25 cellular contexts compared by ENCODE assay signal in the genomic region with DNA sequence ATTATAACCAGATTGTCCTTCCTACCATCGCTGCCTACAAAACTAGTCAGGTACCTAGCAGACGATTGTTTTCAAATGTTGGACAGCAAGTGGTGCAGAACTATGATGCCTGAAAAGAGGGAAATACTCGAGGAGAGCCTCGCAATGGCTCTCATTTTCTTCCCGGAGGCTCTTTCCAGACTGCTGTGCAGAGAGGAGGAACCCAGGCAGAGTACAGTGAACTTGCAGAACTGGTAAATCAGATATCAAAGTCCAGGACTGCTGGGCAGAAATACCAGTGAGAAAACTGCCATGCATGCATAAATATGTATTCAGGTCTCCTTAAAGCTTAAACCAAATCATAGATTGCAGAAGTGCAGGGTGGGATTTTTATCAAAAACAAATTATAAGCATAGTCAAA. TPM values are rescaled to one million over a fixed set of nuclear protein-coding genes. Genes with fewer than 3 reads are reported as not detected.
DNase-seq lines count a peak whose midpoint lies in the region; ATAC-seq and TF ChIP-seq lines count a peak whose summit lies in the region.
"Had no signal": no experiment of that assay in that cellular context is flagged by ENCODE, and none has a peak within 500 bp of the region (broad histone marks: within the 10 kb centered on the region; RNA-seq: fewer than 3 reads in every experiment).

No MANE protein-coding gene starts in this region.

- H3K27ac ChIP-seq in C4-2B (peak overlapping the region; percentile 34; the same call in 1 of the 2 replicates), duodenal mucosa (ENCODE audit: low read depth, low read length) (no peak overlapping the region), right lobe of liver (no peak overlapping the region)
- H3K27ac ChIP-seq: PC-9 had no signal

- TF ChIP-seq CTCF in C4-2B (conservative IDR thresholded peaks at IDR 0.05) (no peak), right lobe of liver (IDR thresholded peaks at IDR 0.05) (no peak)

- peak; percentile 84 to 94 (median 87) for ATAC-seq in right lobe of liver
- ATAC-seq in natural killer cell treated with Interleukin-12 subunit alpha and Interleukin-12 subunit beta and Interleukin-15 and Interleukin-18, amount 100 ng/mL, for 72 hours, result no peak

- H3K9me3 Mint-ChIP-seq in natural killer cell treated with Interleukin-12 subunit alpha and Interleukin-12 subunit beta and Interleukin-15 and Interleukin-18, amount 100 ng/mL, for 72 hours, result peaks cover 26% of the 10 kb centered on the region

- no peak for TF ChIP-seq POLR2A in right lobe of liver (IDR thresholded peaks at IDR 0.05)

- H3K9me3 ChIP-seq in duodenal mucosa (ENCODE audit: control insufficient read depth in 1 of 2, low read length in 2 of 2), result peaks cover 18 to 26% of the 10 kb centered on the region in 2 donors
- no peaks in the 10 kb centered on the region for H3K9me3 ChIP-seq in right lobe of liver
- H3K9me3 ChIP-seq: BE2C, SK-N-SH had no signal

- peak; percentile 11 for DNase-seq in HT-29 (ENCODE audit: low spot score)
- no peak for DNase-seq in right lobe of liver
- no peak for DNase-seq in cerebellar nuclear complex (lab: John Stamatoyannopoulos, UW)
- no peak for DNase-seq in natural killer cell treated with Interleukin-12 subunit alpha and Interleukin-12 subunit beta and Interleukin-15 and Interleukin-18, amount 100 ng/mL, for 72 hours (ENCODE audit: low spot score)
- no peak for DNase-seq in activated CD4-positive, CD25-positive, alpha-beta regulatory T cell (lab: John Stamatoyannopoulos, UW)
- DNase-seq in stimulated activated CD4-positive, alpha-beta T cell treated with anti-CD3 and anti-CD28 coated beads, Interleukin-1b, Interleukin-23, amount 100 ng/mL, for 48 hours, result no peak
- DNase-seq: BE2C; CD4-positive, alpha-beta T cell; COR-L47; DMS 273 treated with DMSO at 0.1 percent for 48 hours; EL; GF-D8; KBM-7; NCI-H1092 treated with DMSO at 0.1 percent for 48 hours; NCI-H1436 treated with DMSO at 0.1 percent for 48 hours; NCI-H2029; NCI-H2227 treated with DMSO at 0.1 percent for 48 hours; NCI-H510A; NCI-H748 treated with DMSO at 0.1 percent for 48 hours; PC-9; RPMI8226; SHP77; SK-N-SH had no signal

- no peak overlapping the region for H3K27ac Mint-ChIP-seq in natural killer cell treated with Interleukin-12 subunit alpha and Interleukin-12 subunit beta and Interleukin-15 and Interleukin-18, amount 100 ng/mL, for 72 hours
- H3K27ac Mint-ChIP-seq: CD4-positive, alpha-beta T cell had no signal

- no peaks in the 10 kb centered on the region for H3K36me3 ChIP-seq in duodenal mucosa (ENCODE audit: control insufficient read depth in 1 of 2, insufficient read depth in 2 of 2, low read length in 2 of 2)
- no peaks in the 10 kb centered on the region for H3K36me3 ChIP-seq in right lobe of liver
- H3K36me3 ChIP-seq: BE2C had no signal

- no peak overlapping the region for H3K9ac ChIP-seq in duodenal mucosa (ENCODE audit: low read depth in 1 of 2, low read length in 2 of 2)
- H3K9ac ChIP-seq: SK-N-SH had no signal

- H3K36me3 Mint-ChIP-seq in natural killer cell treated with Interleukin-12 subunit alpha and Interleukin-12 subunit beta and Interleukin-15 and Interleukin-18, amount 100 ng/mL, for 72 hours, result no peaks in the 10 kb centered on the region

- H3K27me3 ChIP-seq in duodenal mucosa (ENCODE audit: control insufficient read depth in 1 of 2, insufficient read depth in 2 of 2, low read length in 2 of 2) (no peaks in the 10 kb centered on the region), right lobe of liver (no peaks in the 10 kb centered on the region)
- H3K27me3 ChIP-seq: BE2C had no signal

- WGBS in right lobe of liver (ENCODE audit: insufficient coverage, low coverage, low lambda C conversion rate, missing lambda C conversion rate), result 30% methylated on average over 5 of the region's 5 CpGs

- H3K4me3 ChIP-seq in duodenal mucosa (ENCODE audit: low read depth in 1 of 2, low read length in 2 of 2) (peak overlapping the region; percentile 0 to 33), right lobe of liver (no peak overlapping the region)
- H3K4me3 ChIP-seq: PC-9 had no signal

- peaks cover 2 to 8% of the 10 kb centered on the region in 2 donors for H3K27me3 Mint-ChIP-seq in natural killer cell treated with Interleukin-12 subunit alpha and Interleukin-12 subunit beta and Interleukin-15 and Interleukin-18, amount 100 ng/mL, for 72 hours

- intact Hi-C loops in right lobe of liver (cut with DNase I), result no loop called here

- no peak overlapping the region for H3K4me3 Mint-ChIP-seq in natural killer cell treated with Interleukin-12 subunit alpha and Interleukin-12 subunit beta and Interleukin-15 and Interleukin-18, amount 100 ng/mL, for 72 hours
- H3K4me3 Mint-ChIP-seq: CD4-positive, alpha-beta T cell had no signal

- peaks cover 0 to 19% of the 10 kb centered on the region in 2 donors for H3K4me1 ChIP-seq in duodenal mucosa (ENCODE audit: control insufficient read depth in 1 of 2, insufficient read depth in 2 of 2, low read length in 2 of 2)
- peaks cover 0 to 10% (median 0%) of the 10 kb centered on the region in 4 donors for H3K4me1 ChIP-seq in right lobe of liver
- H3K4me1 ChIP-seq: BE2C had no signal

- no peaks in the 10 kb centered on the region for H3K4me1 Mint-ChIP-seq in natural killer cell treated with Interleukin-12 subunit alpha and Interleukin-12 subunit beta and Interleukin-15 and Interleukin-18, amount 100 ng/mL, for 72 hours (ENCODE audit: low read depth in 2 of 2)

RNA-seq across cellular contexts. Expression of gene UGT3A1, which starts 26.4 kb away (rescaled TPM):
- total RNA-seq in HT-29 (2014; rRNA removed; shearing (Covaris generic)), result not detected in 2 replicates
- 10 to 100 TPM; 14.7 to 62.1 (median 30.3) TPM for total RNA-seq in right lobe of liver
- total RNA-seq in natural killer cell treated with Interleukin-12 subunit alpha and Interleukin-12 subunit beta and Interleukin-15 and Interleukin-18, amount 100 ng/mL, for 72 hours, result not detected
- total RNA-seq: CD4-positive, alpha-beta T cell; PC-9 had no signal

RNA-seq across cellular contexts. Expression of gene UGT3A2, which starts 49.1 kb away (rescaled TPM):
- not detected in 2 replicates for total RNA-seq in HT-29 (2014; rRNA removed; shearing (Covaris generic))
- 1 to 10 TPM in 1 of 6 experiments, under 1 TPM in 1, not detected in 4; 0.43 to 1.0 TPM for total RNA-seq in right lobe of liver
- total RNA-seq in natural killer cell treated with Interleukin-12 subunit alpha and Interleukin-12 subunit beta and Interleukin-15 and Interleukin-18, amount 100 ng/mL, for 72 hours, result not detected
- total RNA-seq: CD4-positive, alpha-beta T cell; PC-9 had no signal

Comparison
In these comparisons a context has a peak if more than half of its experiments do, and no peak if none do; other contexts are left out.
1. H3K4me3 ChIP-seq: peak in duodenal mucosa (2 of 2); none in right lobe of liver (0 of 3).
2. ATAC-seq: peak in right lobe of liver (4 of 4); none in natural killer cell treated with Interleukin-12 subunit alpha and Interleukin-12 subunit beta and Interleukin-15 and Interleukin-18, amount 100 ng/mL, for 72 hours (0 of 2).
3. RNA of gene UGT3A1, which starts 26.4 kb away (total RNA-seq): 14.7 to 62.1 TPM in right lobe of liver; not detected in HT-29 and not detected in natural killer cell treated with Interleukin-12 subunit alpha and Interleukin-12 subunit beta and Interleukin-15 and Interleukin-18, amount 100 ng/mL, for 72 hours; every median in the first group is over 10 times any median in the second.